ENCODE assay signal across 8 cellular contexts in genomic region chr1:45750298-45751038, GRCh38. TPM values are rescaled to one million over a fixed set of nuclear protein-coding genes. Genes with fewer than 3 reads are reported as not detected.
DNase-seq lines count a peak whose midpoint lies in the region; ATAC-seq and TF ChIP-seq lines count a peak whose summit lies in the region.

IPP (minus strand) TSS chr1:45750653; CDS start chr1:45746411, 4,242 bp downstream.

- no peaks in the 10 kb centered on the region for H4K20me1 ChIP-seq in PC-9 (ENCODE audit: insufficient read depth)

- no peaks in the 10 kb centered on the region for H3K36me3 ChIP-seq in PC-9 (ENCODE audit: low read depth)
- no peaks in the 10 kb centered on the region for H3K36me3 ChIP-seq in mucosa of stomach (ENCODE audit: control insufficient read depth, insufficient read depth, low read length)

- TF ChIP-seq POLR2A in erythroblast (IDR thresholded peaks at IDR 0.05; ENCODE audit: low read length): peak; percentile 98

- TF ChIP-seq CTCF in PC-9 (conservative IDR thresholded peaks at IDR 0.05): no peak

- H3K9ac ChIP-seq in mucosa of stomach (ENCODE audit: low read length): peak within 1 kb of the TSS; percentile 98

- no TSS peak for BruUV-seq in PC-9 (replicated peaks; lab: Mats Ljungman, UMichigan)

- no peaks in the 10 kb centered on the region for H3K79me2 ChIP-seq in PC-9 (ENCODE audit: low read depth)

- peak within 1 kb of the TSS; percentile 78 for H3K4me2 ChIP-seq in PC-9

- H3K9me2 ChIP-seq in PC-9 (ENCODE audit: insufficient read depth): no peaks in the 10 kb centered on the region

- H3K4me3 ChIP-seq in PC-9 (peak within 1 kb of the TSS; percentile 75), mucosa of stomach (ENCODE audit: low read length) (peak within 1 kb of the TSS; percentile 87)

- peak within 1 kb of the TSS; percentile 78 for H3K27ac ChIP-seq in PC-9

- CTCF ChIA-PET in PC-9 (lab: Charles Lee): interaction anchor here (0.6 kb wide), 2 partner anchors 51 to 126 kb away, joined by 5 to 9 read pairs; no protein-coding TSS in a partner anchor

- peak; percentile 98 for DNase-seq in DMS53 treated with DMSO at 0.1 percent for 48 hours (lab: John Stamatoyannopoulos, UW; ENCODE audit: unreplicated experiment)
- DNase-seq in KBM-7: peak; percentile 99
- DNase-seq in PC-9: peak; percentile 92 to 99
- peak; percentile 90 for DNase-seq in activated T-cell treated with anti-CD3 and anti-CD28 coated beads, Interleukin-2, amount 50 U/mL, for 1 hour
- peak; percentile 98 to 99 for DNase-seq in erythroblast (lab: John Stamatoyannopoulos, UW)
- DNase-seq in stimulated activated CD8-positive, alpha-beta memory T cell treated with anti-CD3 and anti-CD28 coated beads, Interleukin-7, amount 100 ng/mL, for 1 hour (ENCODE audit: low read depth in 2 of 2): peak; percentile 81

- intact Hi-C loops in PC-9 (cut with micrococcal nuclease; ENCODE audit: unreplicated experiment): loop anchor here (1.0 to 5.0 kb wide), 4 partner anchors 53 to 429 kb away; partner anchors contain the start of genes MAST2 and TMEM69

- peak; percentile 90 for ATAC-seq in GM21619 (IDR thresholded peaks at IDR 0.05; ENCODE audit: unreplicated experiment)

- H3K27me3 ChIP-seq in PC-9 (ENCODE audit: insufficient read depth, low read depth) (no peaks in the 10 kb centered on the region), mucosa of stomach (ENCODE audit: control insufficient read depth, insufficient read depth, low read length) (no peaks in the 10 kb centered on the region)

- H2AFZ ChIP-seq in PC-9: peak within 1 kb of the TSS; percentile 99

- no peaks in the 10 kb centered on the region for H3F3A ChIP-seq in PC-9 (ENCODE audit: insufficient read depth, low read depth)

- POLR2A ChIA-PET in PC-9 (lab: Charles Lee; ENCODE audit: unreplicated experiment): interaction anchor here (0.6 kb wide), 2 partner anchors 91 to 1201 kb away, joined by 3 to 4 read pairs; no protein-coding TSS in a partner anchor

- H3K9me3 ChIP-seq in PC-9 (ENCODE audit: insufficient read depth, low read depth) (no peaks in the 10 kb centered on the region), mucosa of stomach (ENCODE audit: control insufficient read depth, low read length) (no peaks in the 10 kb centered on the region)

- H3K4me1 ChIP-seq in PC-9 (replicated peaks; ENCODE audit: insufficient read depth) (peaks cover 11% of the 10 kb centered on the region), mucosa of stomach (ENCODE audit: control insufficient read depth, insufficient read depth, low read length) (no peaks in the 10 kb centered on the region)

- in situ Hi-C loops in KBM-7 (cut with MboI; ENCODE audit: low pct_unique_long_range_greater_than_20kb, low sequenced_read_pairs): no loop called here

RNA-seq across cellular contexts. Expression of gene IPP, which starts in this region (rescaled TPM):
- 25.2 and 25.4 TPM in 2 replicates for total RNA-seq in PC-9 (2021)

Comparison
In these comparisons a context has a peak if more than half of its experiments do, and no peak if none do; other contexts are left out.
1. Peak in every context shown above with its lines: DNase-seq, ATAC-seq, H3K4me3 ChIP-seq and H3K27ac ChIP-seq.